8 cellular contexts compared by ENCODE assay signal in genomic region chr7:128031901-128032604, GRCh38. TPM values are rescaled to one million over a fixed set of nuclear protein-coding genes. Genes with fewer than 3 reads are reported as not detected.
DNase-seq lines count a peak whose midpoint lies in the region; ATAC-seq and TF ChIP-seq lines count a peak whose summit lies in the region.

No MANE protein-coding gene starts in this region.

- peak; percentile 54; the same call in 1 of the 2 replicates for TF ChIP-seq POLR2A in IMR-90 (IDR thresholded peaks at IDR 0.05; ENCODE audit: low read depth, low read length)

- peak; percentile 59 for TF ChIP-seq RAD21 in IMR-90 (IDR thresholded peaks at IDR 0.05; ENCODE audit: low read length)

- H4K20me1 ChIP-seq in IMR-90 (ENCODE audit: insufficient read depth, low read length) = peaks cover 76% of the 10 kb centered on the region

- intact Hi-C loops in CD4-positive, alpha-beta memory T cell (cut with micrococcal nuclease) = no loop called here
- intact Hi-C loops in IMR-90 (cut with micrococcal nuclease) = loop anchor here (5.0 to 10.0 kb wide), 2 partner anchors 325 to 447 kb away; partner anchors contain the start of genes ARF5 and GCC1

- peaks cover 3% of the 10 kb centered on the region for H3K36me3 ChIP-seq in CD4-positive, alpha-beta memory T cell (ENCODE audit: insufficient read depth, low read length)
- peaks cover 6% of the 10 kb centered on the region for H3K36me3 ChIP-seq in IMR-90 (ENCODE audit: control insufficient read depth, insufficient read depth, low read length)

- no peak overlapping the region for H2BK5ac ChIP-seq in IMR-90 (ENCODE audit: low read depth, low read length, poor library complexity, severe bottlenecking)

- no peak overlapping the region for H2BK15ac ChIP-seq in IMR-90 (ENCODE audit: low read depth, low read length)

- H3K4me2 ChIP-seq in IMR-90 (ENCODE audit: low read depth, low read length) = peak overlapping the region; percentile 85

- H3K4me3 ChIP-seq in CD4-positive, alpha-beta memory T cell (ENCODE audit: low read length in 2 of 2) = peak overlapping the region in 1 of 2 donors; percentile 24
- peak overlapping the region; percentile 64 for H3K4me3 ChIP-seq in IMR-90 (ENCODE audit: insufficient read depth, low read depth, low read length)

- POLR2A ChIA-PET in CD4-positive, alpha-beta memory T cell (lab: Charles Lee; ENCODE audit: partially characterized antibody) = interaction anchor here (1.1 kb wide), 1 partner anchor 76 kb away, joined by 3 read pairs; no protein-coding TSS in a partner anchor
- POLR2A ChIA-PET in IMR-90 (lab: Charles Lee; ENCODE audit: unreplicated experiment) = no interaction called here
- POLR2A ChIA-PET in WTC11 (lab: Charles Lee) = interaction anchor here (0.7 to 1.6 kb wide), 2 partner anchors 13 to 108 kb away, joined by 3 to 6 read pairs; no protein-coding TSS in a partner anchor

- H3K36me3 Mint-ChIP-seq in CD4-positive, alpha-beta memory T cell = peaks cover 15 to 21% of the 10 kb centered on the region in 2 donors
- H3K36me3 Mint-ChIP-seq in WTC11 = peaks cover 12% of the 10 kb centered on the region
- H3K36me3 Mint-ChIP-seq in central memory CD8-positive, alpha-beta T cell (ENCODE audit: insufficient read depth) = peaks cover 13% of the 10 kb centered on the region

- peaks cover 0 to 2% (median 0%) of the 10 kb centered on the region in 8 donors for H3K9me3 Mint-ChIP-seq in CD4-positive, alpha-beta memory T cell
- peaks cover 7% of the 10 kb centered on the region; the same call in 1 of the 2 replicates for H3K9me3 Mint-ChIP-seq in WTC11
- H3K9me3 Mint-ChIP-seq in central memory CD8-positive, alpha-beta T cell = no peaks in the 10 kb centered on the region

- BruUV-seq in IMR-90 (replicated peaks; lab: Mats Ljungman, UMichigan) = no TSS peak

- H4K8ac ChIP-seq in IMR-90 (ENCODE audit: low read depth in 2 of 2, low read length in 2 of 2) = no peak overlapping the region

- H3K4me1 ChIP-seq in CD4-positive, alpha-beta memory T cell (ENCODE audit: insufficient read depth, low read length) = peaks cover 13% of the 10 kb centered on the region
- peaks cover 7% of the 10 kb centered on the region; the same call in 1 of the 2 replicates for H3K4me1 ChIP-seq in IMR-90 (ENCODE audit: control insufficient read depth, insufficient read depth, low read length)

- no peak overlapping the region for H3K23ac ChIP-seq in IMR-90 (ENCODE audit: low read depth, low read length)

- peak overlapping the region in 5 of 7 donors; percentile 18 to 91 (median 64) for H3K27ac Mint-ChIP-seq in CD4-positive, alpha-beta memory T cell
- no peak overlapping the region for H3K27ac Mint-ChIP-seq in WTC11
- H3K27ac Mint-ChIP-seq in central memory CD8-positive, alpha-beta T cell (ENCODE audit: low read depth) = peak overlapping the region; percentile 81

- peak overlapping the region; percentile 89 to 97 (median 92) for H3K4me3 Mint-ChIP-seq in CD4-positive, alpha-beta memory T cell
- H3K4me3 Mint-ChIP-seq in WTC11 = peak overlapping the region; percentile 74
- peak overlapping the region; percentile 90 for H3K4me3 Mint-ChIP-seq in central memory CD8-positive, alpha-beta T cell

- no peak overlapping the region for H2BK120ac ChIP-seq in IMR-90 (ENCODE audit: low read depth, low read length)

- H3K56ac ChIP-seq in IMR-90 (ENCODE audit: extremely low read depth, insufficient read depth, low read length) = no peak overlapping the region

- peak overlapping the region; percentile 59 for H2AFZ ChIP-seq in IMR-90 (replicated peaks; ENCODE audit: low read length, poor library complexity)

- H3K9ac ChIP-seq in IMR-90 (ENCODE audit: low read depth, low read length) = peak overlapping the region; percentile 13; the same call in 1 of the 2 replicates

- H3K27ac ChIP-seq in CD4-positive, alpha-beta memory T cell (ENCODE audit: low read depth, low read length) = no peak overlapping the region
- H3K27ac ChIP-seq in IMR-90 (ENCODE audit: insufficient read depth, low read length) = no peak overlapping the region; the same call in 1 of the 2 replicates

- peaks cover 9% of the 10 kb centered on the region; the same call in 1 of the 2 replicates for H3K9me1 ChIP-seq in IMR-90 (ENCODE audit: insufficient read depth, low read length)

- dilution Hi-C loops in IMR-90 (cut with HindIII; ENCODE audit: low sequenced_read_pairs, unreplicated experiment) = no loop called here

- H3K27me3 Mint-ChIP-seq in CD4-positive, alpha-beta memory T cell = peaks cover 2 to 5% of the 10 kb centered on the region in 2 donors
- peaks cover 38% of the 10 kb centered on the region for H3K27me3 Mint-ChIP-seq in WTC11 (ENCODE audit: low read depth)
- peaks cover 10% of the 10 kb centered on the region for H3K27me3 Mint-ChIP-seq in central memory CD8-positive, alpha-beta T cell

- H3K27me3 ChIP-seq in CD4-positive, alpha-beta memory T cell (ENCODE audit: insufficient read depth, low read length) = no peaks in the 10 kb centered on the region
- H3K27me3 ChIP-seq in IMR-90 (ENCODE audit: control insufficient read depth, insufficient read depth, low read length) = no peaks in the 10 kb centered on the region

- no peak overlapping the region for H3K4ac ChIP-seq in IMR-90 (ENCODE audit: low read depth, low read length)

- no peak overlapping the region for H4K5ac ChIP-seq in IMR-90 (ENCODE audit: low read depth, low read length)

- peak; percentile 44 to 68 (median 55) for DNase-seq in CD4-positive, alpha-beta memory T cell
- DNase-seq in IMR-90 = peak; percentile 96
- peak; percentile 56 for DNase-seq in WTC11 (ENCODE audit: low spot score)
- DNase-seq in central memory CD8-positive, alpha-beta T cell (ENCODE audit: low spot score in 2 of 2) = peak; percentile 23 to 41
- DNase-seq in islet precursor cell = peak; percentile 89
- peak; percentile 25 to 38 (median 28) for DNase-seq in stimulated activated CD4-positive, alpha-beta T cell treated with anti-CD3 and anti-CD28 coated beads, Interleukin-1b, Interleukin-23, amount 100 ng/mL, for 24 hours (ENCODE audit: low read depth in 4 of 4, low spot score in 1 of 4)
- DNase-seq in HuH-7.5 (ENCODE audit: low spot score) = no peak

- CTCF ChIA-PET in CD4-positive, alpha-beta memory T cell (lab: Charles Lee; ENCODE audit: partially characterized antibody) = no interaction called here
- CTCF ChIA-PET in IMR-90 (lab: Yijun Ruan, JAX) = no interaction called here
- CTCF ChIA-PET in WTC11 (lab: Charles Lee) = interaction anchor here (0.6 to 2.0 kb wide), 5 partner anchors 12 to 177 kb away, joined by 4 to 13 read pairs (median 6); no protein-coding TSS in a partner anchor

- no peak overlapping the region for H2AK9ac ChIP-seq in IMR-90 (replicated peaks; ENCODE audit: low read depth, low read length, poor library complexity)

- no peak overlapping the region for H4K91ac ChIP-seq in IMR-90 (ENCODE audit: insufficient read depth, low read depth, low read length)

- peaks cover 39 to 59% of the 10 kb centered on the region in 2 experiments for H3K79me1 ChIP-seq in IMR-90 (ENCODE audit: low read depth in 1 of 2, low read length in 2 of 2)

- in situ Hi-C loops in IMR-90 (cut with MboI; ENCODE audit: low sequenced_read_pairs) = no loop called here

- no peaks in the 10 kb centered on the region for H3K9me3 ChIP-seq in CD4-positive, alpha-beta memory T cell (ENCODE audit: control insufficient read depth in 1 of 2, low read length in 2 of 2)
- no peaks in the 10 kb centered on the region for H3K9me3 ChIP-seq in IMR-90 (ENCODE audit: control insufficient read depth, insufficient read depth, low read length)

- H2AK5ac ChIP-seq in IMR-90 (ENCODE audit: low read depth, low read length) = no peak overlapping the region

- no peak overlapping the region for H3K18ac ChIP-seq in IMR-90 (ENCODE audit: low read depth, low read length)

- peaks cover 6 to 35% (median 21%) of the 10 kb centered on the region in 4 donors for H3K4me1 Mint-ChIP-seq in CD4-positive, alpha-beta memory T cell
- H3K4me1 Mint-ChIP-seq in WTC11 = peaks cover 33% of the 10 kb centered on the region
- peaks cover 19% of the 10 kb centered on the region for H3K4me1 Mint-ChIP-seq in central memory CD8-positive, alpha-beta T cell

- WGBS in IMR-90 (ENCODE audit: extremely low coverage in 2 of 2, insufficient read length in 1 of 2), 2 experiments = 1% methylated on average over 20 of the region's 87 CpGs; no CpG with 5 or more reads in 1 of the 2 experiments

- ATAC-seq in GM19468 (IDR thresholded peaks at IDR 0.05; ENCODE audit: extremely low read depth, unreplicated experiment) = peak; percentile 30
- ATAC-seq in IMR-90 (ENCODE audit: low read depth) = peak; percentile 84
- peak; percentile 29 for ATAC-seq in WTC11
- ATAC-seq in central memory CD8-positive, alpha-beta T cell (replicated peaks; ENCODE audit: extremely low read depth, poor library complexity, severe bottlenecking) = peak; percentile 92

- no peak overlapping the region for H2BK20ac ChIP-seq in IMR-90 (ENCODE audit: low read depth, low read length)

- no peak overlapping the region for H3K14ac ChIP-seq in IMR-90 (replicated peaks; ENCODE audit: low read depth, low read length)

- TF ChIP-seq CTCF in IMR-90 (conservative IDR thresholded peaks at IDR 0.05; ENCODE audit: low read depth, low read length) (peak; percentile 49), WTC11 (IDR thresholded peaks at IDR 0.05) (no peak)

TF ChIP-seq in WTC11, 78 proteins besides CTCF, POLR2A, EP300 and RAD21 (continues in another document):
- TF ChIP-seq ETV6 (CRISPR knock-in tag; IDR thresholded peaks at IDR 0.05) = peak; percentile 89
- TF ChIP-seq, protein P1, sequence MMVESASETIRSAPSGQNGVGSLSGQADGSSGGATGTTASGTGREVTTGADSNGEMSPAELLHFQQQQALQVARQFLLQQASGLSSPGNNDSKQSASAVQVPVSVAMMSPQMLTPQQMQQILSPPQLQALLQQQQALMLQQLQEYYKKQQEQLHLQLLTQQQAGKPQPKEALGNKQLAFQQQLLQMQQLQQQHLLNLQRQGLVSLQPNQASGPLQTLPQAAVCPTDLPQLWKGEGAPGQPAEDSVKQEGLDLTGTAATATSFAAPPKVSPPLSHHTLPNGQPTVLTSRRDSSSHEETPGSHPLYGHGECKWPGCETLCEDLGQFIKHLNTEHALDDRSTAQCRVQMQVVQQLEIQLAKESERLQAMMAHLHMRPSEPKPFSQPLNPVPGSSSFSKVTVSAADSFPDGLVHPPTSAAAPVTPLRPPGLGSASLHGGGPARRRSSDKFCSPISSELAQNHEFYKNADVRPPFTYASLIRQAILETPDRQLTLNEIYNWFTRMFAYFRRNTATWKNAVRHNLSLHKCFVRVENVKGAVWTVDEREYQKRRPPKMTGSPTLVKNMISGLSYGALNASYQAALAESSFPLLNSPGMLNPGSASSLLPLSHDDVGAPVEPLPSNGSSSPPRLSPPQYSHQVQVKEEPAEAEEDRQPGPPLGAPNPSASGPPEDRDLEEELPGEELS (CRISPR knock-in tag; IDR thresholded peaks at IDR 0.05) = no peak
- TF ChIP-seq GABPB1 (CRISPR knock-in tag; IDR thresholded peaks at IDR 0.05) = no peak
- 0 out of 2 replicates have a peak, but pooled peaks have one; percentile 7 for TF ChIP-seq SP1 (CRISPR knock-in tag; conservative IDR thresholded peaks at IDR 0.05)

RNA-seq across cellular contexts. Expression of gene LRRC4, which starts 0.8 kb away (rescaled TPM):
- total RNA-seq in CD4-positive, alpha-beta memory T cell = not detected
- polyA plus RNA-seq in CD4-positive, alpha-beta memory T cell = not detected
- total RNA-seq in IMR-90 (2012; rRNA removed) = 0.54 and 0.56 TPM in 2 replicates
- polyA plus RNA-seq in IMR-90 (2012; rRNA removed) = 0.55 and 0.69 TPM in 2 replicates
- 0.27 and 0.43 TPM in 2 replicates for polyA plus RNA-seq in IMR-90 (2012; cell fraction: cytosol; rRNA removed)
- 1.1 and 1.9 TPM in 2 replicates for polyA plus RNA-seq in IMR-90 (2012; cell fraction: nucleus; rRNA removed; ENCODE audit: low replicate concordance)
- 7.8 to 14.9 TPM (median 9.9 TPM) in 3 replicates for total RNA-seq in WTC11 (2021)

Comparison
In these comparisons a context has a peak if more than half of its experiments do, and no peak if none do; other contexts are left out.
1. ATAC-seq: peak in every context shown above with its lines; median percentile 92 in central memory CD8-positive, alpha-beta T cell; 84 in IMR-90; 30 in GM19468; 29 in WTC11.